In the genomic region with DNA sequence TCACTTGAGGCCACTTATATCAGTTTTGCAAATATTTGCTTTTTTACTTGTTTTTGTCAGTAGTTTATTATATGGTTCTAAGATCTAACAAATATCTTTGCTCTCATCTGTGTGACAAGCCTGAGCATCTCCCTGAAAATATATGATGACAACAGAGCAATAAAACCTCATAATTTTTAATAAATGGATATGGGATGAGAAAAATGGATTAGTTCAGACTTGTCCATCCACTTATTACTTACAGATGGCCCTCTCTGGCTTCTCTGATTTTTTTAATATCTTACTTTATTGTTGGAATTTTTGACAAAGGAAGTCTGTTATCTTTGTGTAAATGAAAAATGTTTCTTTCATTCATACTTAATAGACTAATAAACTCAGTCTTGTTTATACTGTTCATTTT, we compare ENCODE assay signal across 24 cellular contexts.
A peak's percentile ranks its signal among the peaks of the same experiment; 100 is the strongest.
DNase-seq lines count a peak whose midpoint lies in the region; ATAC-seq and TF ChIP-seq lines count a peak whose summit lies in the region.
"Had no signal": no experiment of that assay in that cellular context is flagged by ENCODE, and none has a peak within 500 bp of the region (broad histone marks: within the 10 kb centered on the region; RNA-seq: fewer than 3 reads in every experiment).

No MANE protein-coding gene starts in this region.

- H3K9me3 ChIP-seq in SK-N-SH = no peaks in the 10 kb centered on the region
- no peaks in the 10 kb centered on the region for H3K9me3 ChIP-seq in neuronal stem cell (replicated peaks in 1 of 2; ENCODE audit: control insufficient read depth in 2 of 2, insufficient read depth in 1 of 2, low read depth in 1 of 2, low read length in 2 of 2)
- H3K9me3 ChIP-seq: BE2C, BLaER1 had no signal

- no peaks in the 10 kb centered on the region for H3K79me2 ChIP-seq in SK-N-SH (ENCODE audit: insufficient read depth)

- H2BK120ac ChIP-seq in neuronal stem cell (ENCODE audit: low read depth, low read length) = no peak overlapping the region

- no peaks in the 10 kb centered on the region for H3K9me2 ChIP-seq in SK-N-SH

- H3K36me3 ChIP-seq in SK-N-SH (replicated peaks in 1 of 2; ENCODE audit: control insufficient read depth in 1 of 2, insufficient read depth in 2 of 2, low read length in 1 of 2) (no peaks in the 10 kb centered on the region), neuronal stem cell (replicated peaks in 1 of 2; ENCODE audit: control insufficient read depth in 2 of 2, insufficient read depth in 2 of 2, low read length in 2 of 2) (no peaks in the 10 kb centered on the region)
- H3K36me3 ChIP-seq: BE2C, BLaER1 had no signal

- peak overlapping the region in 2 of 3 experiments; percentile 37 to 46 for H3K27ac Mint-ChIP-seq in nephron
- peak overlapping the region; percentile 15 for H3K27ac Mint-ChIP-seq in type B pancreatic cell
- H3K27ac Mint-ChIP-seq: CD14-positive monocyte; CD4-positive, alpha-beta memory T cell; CD4-positive, CD25-positive, alpha-beta regulatory T cell; CD8-positive, alpha-beta memory T cell had no signal

- no peak overlapping the region for H3K4me3 Mint-ChIP-seq in nephron
- H3K4me3 Mint-ChIP-seq in type B pancreatic cell = no peak overlapping the region
- H3K4me3 Mint-ChIP-seq: CD14-positive monocyte; CD4-positive, alpha-beta memory T cell; CD4-positive, CD25-positive, alpha-beta regulatory T cell; CD8-positive, alpha-beta memory T cell had no signal

- H2BK5ac ChIP-seq in neuronal stem cell (ENCODE audit: low read length) = no peak overlapping the region

- no peak overlapping the region for H2BK12ac ChIP-seq in neuronal stem cell (ENCODE audit: low read length)

- no peak overlapping the region for H2AK5ac ChIP-seq in neuronal stem cell (ENCODE audit: low read depth, low read length)

- H3K4me2 ChIP-seq in SK-N-SH (no peak overlapping the region), neuronal stem cell (ENCODE audit: insufficient read depth, low read length, poor library complexity, severe bottlenecking) (no peak overlapping the region)
- H3K4me2 ChIP-seq: BLaER1 had no signal

- peak overlapping the region in 1 of 2 experiments; percentile 47; a peak in 1 of 4 replicates for H3K27ac ChIP-seq in SK-N-SH (ENCODE audit: low read depth in 2 of 2, low read length in 1 of 2)
- no peak overlapping the region for H3K27ac ChIP-seq in neuronal stem cell (replicated peaks; ENCODE audit: low read length)
- H3K27ac ChIP-seq: BLaER1 had no signal

- H2AFZ ChIP-seq in SK-N-SH (ENCODE audit: low read depth) = no peak overlapping the region
- H2AFZ ChIP-seq in neuronal stem cell (ENCODE audit: low read length) = no peak overlapping the region

- no peak overlapping the region for H3K9ac ChIP-seq in SK-N-SH
- no peak overlapping the region for H3K9ac ChIP-seq in neuronal stem cell (ENCODE audit: low read depth, low read length, poor library complexity)
- H3K9ac ChIP-seq: BLaER1 had no signal

- H3K4me1 ChIP-seq in SK-N-SH (ENCODE audit: control insufficient read depth in 1 of 2, insufficient read depth in 2 of 2, low read depth in 1 of 2, low read length in 1 of 2) (peaks cover 7 to 10% of the 10 kb centered on the region in 2 experiments; a peak in 2 of 4 replicates), neuronal stem cell (ENCODE audit: control insufficient read depth in 2 of 2, insufficient read depth in 1 of 2, low read depth in 1 of 2, low read length in 2 of 2) (no peaks in the 10 kb centered on the region)
- H3K4me1 ChIP-seq: BE2C, BLaER1 had no signal

- no peak overlapping the region for H4K91ac ChIP-seq in neuronal stem cell (ENCODE audit: low read depth, low read length, poor library complexity)

- TF ChIP-seq CTCF in SK-N-SH (IDR thresholded peaks at IDR 0.05) (no peak), nephron (IDR thresholded peaks at IDR 0.05; ENCODE audit: unreplicated experiment in 3 of 3) (no peak), type B pancreatic cell (conservative IDR thresholded peaks at IDR 0.05) (no peak)

- H3K4me1 Mint-ChIP-seq in nephron = peaks cover 7% of the 10 kb centered on the region
- peaks cover 5% of the 10 kb centered on the region for H3K4me1 Mint-ChIP-seq in type B pancreatic cell (ENCODE audit: unreplicated experiment)
- H3K4me1 Mint-ChIP-seq: CD14-positive monocyte; CD4-positive, alpha-beta memory T cell; CD4-positive, CD25-positive, alpha-beta regulatory T cell; CD8-positive, alpha-beta memory T cell had no signal

- H3K9me3 Mint-ChIP-seq in nephron (no peaks in the 10 kb centered on the region), type B pancreatic cell (no peaks in the 10 kb centered on the region)
- H3K9me3 Mint-ChIP-seq: CD14-positive monocyte had no signal

- DNase-seq in SK-N-SH = peak; percentile 4
- no peak for DNase-seq in type B pancreatic cell (ENCODE audit: extremely low spot score, unreplicated experiment)
- no peak for DNase-seq in NOMO-1 treated with dmso at 0.1 percent for 144 hours (lab: John Stamatoyannopoulos, UW; ENCODE audit: unreplicated experiment)
- no peak for DNase-seq in neuronal stem cell (ENCODE audit: low spot score)
- DNase-seq: 8988T; ACHN; BE2C; C1 segment of cervical spinal cord; CD4-positive, alpha-beta memory T cell; CD4-positive, CD25-positive, alpha-beta regulatory T cell; CD8-positive, alpha-beta memory T cell; COR-L47; DMS 273 treated with DMSO at 0.1 percent for 48 hours; DMS153; DMS79; DND-41; EL; GDM1 had no signal

- TF ChIP-seq RAD21 in SK-N-SH (IDR thresholded peaks at IDR 0.05; ENCODE audit: low read length) = no peak

- no peak overlapping the region for H3K4me3 ChIP-seq in SK-N-SH (ENCODE audit: low read depth in 2 of 2, low read length in 1 of 2)
- no peak overlapping the region for H3K4me3 ChIP-seq in neuronal stem cell (ENCODE audit: low read length in 2 of 2)
- H3K4me3 ChIP-seq: BLaER1, GM12878 had no signal

- H3F3A ChIP-seq in SK-N-SH (replicated peaks; ENCODE audit: insufficient read depth) = no peaks in the 10 kb centered on the region

- no peaks in the 10 kb centered on the region for H3K27me3 ChIP-seq in SK-N-SH (ENCODE audit: insufficient read depth)
- H3K27me3 ChIP-seq in neuronal stem cell (ENCODE audit: control insufficient read depth in 3 of 3, insufficient read depth in 3 of 3, low read depth in 1 of 3, low read length in 3 of 3) = no peaks in the 10 kb centered on the region
- H3K27me3 ChIP-seq: BE2C, BLaER1 had no signal

- CTCF ChIA-PET in SK-N-SH (lab: Yijun Ruan, JAX) = interaction anchor here (1.2 kb wide), 2 partner anchors 17 to 33 kb away, joined by 3 to 4 read pairs; no protein-coding TSS in a partner anchor

- H3K27me3 Mint-ChIP-seq in nephron (ENCODE audit: low read depth) (no peaks in the 10 kb centered on the region), type B pancreatic cell (no peaks in the 10 kb centered on the region)
- H3K27me3 Mint-ChIP-seq: CD4-positive, alpha-beta memory T cell; CD4-positive, CD25-positive, alpha-beta regulatory T cell; CD8-positive, alpha-beta memory T cell had no signal

- no peak overlapping the region for H3K14ac ChIP-seq in neuronal stem cell (ENCODE audit: low read length)

- H3K23ac ChIP-seq in neuronal stem cell (ENCODE audit: low read depth, low read length, poor library complexity) = no peak overlapping the region

- no peak overlapping the region for H3K18ac ChIP-seq in neuronal stem cell (ENCODE audit: low read length)

- H3K36me3 Mint-ChIP-seq in nephron (ENCODE audit: low read depth) = no peaks in the 10 kb centered on the region
- no peaks in the 10 kb centered on the region for H3K36me3 Mint-ChIP-seq in type B pancreatic cell
- H3K36me3 Mint-ChIP-seq: CD14-positive monocyte; CD4-positive, alpha-beta memory T cell; CD4-positive, CD25-positive, alpha-beta regulatory T cell; CD8-positive, alpha-beta memory T cell had no signal

- TF ChIP-seq EP300 in SK-N-SH (IDR thresholded peaks at IDR 0.05; ENCODE audit: borderline replicate concordance in 1 of 2, low read depth in 1 of 2, low read length in 1 of 2) = peak in 1 of 2 experiments; percentile 79; a peak in 2 of 4 replicates

- no peak for ATAC-seq in SK-N-SH treated with all-trans-retinoic acid at 6 μM for 48 hours
- no peak for ATAC-seq in GM19328 (IDR thresholded peaks at IDR 0.05; ENCODE audit: unreplicated experiment)
- ATAC-seq: GM12878 had no signal

- H4K20me1 ChIP-seq in SK-N-SH (ENCODE audit: insufficient read depth) = no peaks in the 10 kb centered on the region
- H4K20me1 ChIP-seq: BLaER1 had no signal

- no peak overlapping the region for H3K4ac ChIP-seq in neuronal stem cell (ENCODE audit: low read length)

- H2BK15ac ChIP-seq in neuronal stem cell (ENCODE audit: low read length) = no peak overlapping the region

- H3K79me1 ChIP-seq in neuronal stem cell (ENCODE audit: low read depth, low read length) = no peaks in the 10 kb centered on the region

- no peak overlapping the region for H4K8ac ChIP-seq in neuronal stem cell (ENCODE audit: low read depth, low read length)

- POLR2A ChIA-PET in SK-N-SH (lab: Yijun Ruan, JAX) = no interaction called here

TF ChIP-seq in SK-N-SH, 30 proteins besides CTCF, POLR2A, EP300 and RAD21:
- 0 out of 2 replicates have a peak, but pooled peaks have one; percentile 12 for TF ChIP-seq TCF12 (IDR thresholded peaks at IDR 0.05)
- no peak for TF ChIP-seq TAF1 (IDR thresholded peaks at IDR 0.05; ENCODE audit: borderline replicate concordance, low read depth, low read length)

TF ChIP-seq in SK-N-SH treated with all-trans-retinoic acid at 6 μM for 48 hours, 23 proteins besides CTCF, POLR2A, EP300 and RAD21 (continues in another document):
- TF ChIP-seq ZNF565 (CRISPR knock-in tag; conservative IDR thresholded peaks at IDR 0.05; ENCODE audit: low read depth) (no peak), GLIS3 (CRISPR knock-in tag; IDR thresholded peaks at IDR 0.05) (no peak)
- TF ChIP-seq, protein P1, sequence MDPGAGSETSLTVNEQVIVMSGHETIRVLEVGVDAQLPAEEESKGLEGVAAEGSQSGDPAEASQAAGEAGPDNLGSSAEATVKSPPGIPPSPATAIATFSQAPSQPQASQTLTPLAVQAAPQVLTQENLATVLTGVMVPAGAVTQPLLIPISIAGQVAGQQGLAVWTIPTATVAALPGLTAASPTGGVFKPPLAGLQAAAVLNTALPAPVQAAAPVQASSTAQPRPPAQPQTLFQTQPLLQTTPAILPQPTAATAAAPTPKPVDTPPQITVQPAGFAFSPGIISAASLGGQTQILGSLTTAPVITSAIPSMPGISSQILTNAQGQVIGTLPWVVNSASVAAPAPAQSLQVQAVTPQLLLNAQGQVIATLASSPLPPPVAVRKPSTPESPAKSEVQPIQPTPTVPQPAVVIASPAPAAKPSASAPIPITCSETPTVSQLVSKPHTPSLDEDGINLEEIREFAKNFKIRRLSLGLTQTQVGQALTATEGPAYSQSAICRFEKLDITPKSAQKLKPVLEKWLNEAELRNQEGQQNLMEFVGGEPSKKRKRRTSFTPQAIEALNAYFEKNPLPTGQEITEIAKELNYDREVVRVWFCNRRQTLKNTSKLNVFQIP (CRISPR knock-in tag; IDR thresholded peaks at IDR 0.05; ENCODE audit: borderline replicate concordance, low read depth) = no peak
